8 cellular contexts compared by ENCODE assay signal in the genomic region with DNA sequence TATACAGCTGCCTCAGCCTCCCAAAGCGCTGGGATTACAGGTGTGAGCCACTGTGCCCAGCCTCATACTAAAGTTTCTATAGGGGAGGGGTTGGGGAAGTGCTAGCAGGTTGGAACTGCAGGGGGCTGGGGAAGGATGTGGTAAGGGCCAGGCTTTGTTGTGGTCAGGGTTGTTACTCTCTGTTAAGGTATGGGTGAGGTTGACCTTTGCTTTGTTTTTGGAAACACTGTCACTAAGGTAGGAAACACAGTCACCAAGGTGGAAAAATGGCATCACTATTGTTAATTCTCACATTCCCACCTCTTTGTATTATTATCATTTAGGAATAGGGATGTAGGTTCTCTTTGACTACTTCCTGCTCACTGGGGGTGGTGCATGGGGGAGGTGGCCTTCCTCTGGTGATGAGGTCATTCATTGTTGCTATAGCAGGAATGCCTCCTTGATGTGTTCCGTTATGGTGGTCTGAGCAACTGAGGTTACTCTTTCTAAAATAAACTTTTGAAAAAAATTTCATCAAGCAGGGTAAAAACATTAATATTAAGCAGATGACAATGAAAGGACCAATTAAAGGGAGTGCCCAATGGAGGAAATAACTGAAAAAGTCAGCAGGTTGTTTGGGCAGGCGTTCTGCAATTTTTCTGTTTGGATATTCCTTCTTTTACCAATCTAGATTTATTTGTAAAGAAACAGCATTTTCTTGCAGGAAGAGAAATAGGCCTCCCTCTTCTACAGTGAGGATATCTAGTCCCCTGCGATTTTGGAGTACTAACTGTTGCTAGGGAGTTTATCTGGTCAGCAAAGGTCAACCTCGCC.
DNase-seq lines count a peak whose midpoint lies in the region; ATAC-seq and TF ChIP-seq lines count a peak whose summit lies in the region.

No MANE protein-coding gene starts in this region.

- DNase-seq in activated CD8-positive, alpha-beta memory T cell treated with anti-CD3 and anti-CD28 coated beads, Interleukin-2, amount 50 U/mL, for 48 hours: peak; percentile 70
- DNase-seq in stimulated activated CD4-positive, alpha-beta T cell treated with anti-CD3 and anti-CD28 coated beads, Interleukin-15, amount 100 ng/mL, for 48 hours (ENCODE audit: low read depth in 2 of 2): peak; percentile 49 to 65
- DNase-seq in AML-193 (lab: John Stamatoyannopoulos, UW): no peak
- no peak for DNase-seq in UCSD-AML1 (lab: John Stamatoyannopoulos, UW; ENCODE audit: unreplicated experiment)
- DNase-seq in erythroblast (lab: John Stamatoyannopoulos, UW): no peak
- DNase-seq in NCI-H128 (lab: John Stamatoyannopoulos, UW; ENCODE audit: unreplicated experiment): no peak

- no peak for TF ChIP-seq POLR2A in erythroblast (IDR thresholded peaks at IDR 0.05; ENCODE audit: low read length)

- ATAC-seq in GM18858 (IDR thresholded peaks at IDR 0.05; ENCODE audit: unreplicated experiment) (peak; percentile 42), HG03175 (IDR thresholded peaks at IDR 0.05; ENCODE audit: unreplicated experiment) (peak; percentile 71)

Comparison
In these comparisons a context has a peak if more than half of its experiments do, and no peak if none do; other contexts are left out.
1. DNase-seq: peak in activated CD8-positive, alpha-beta memory T cell treated with anti-CD3 and anti-CD28 coated beads, Interleukin-2, amount 50 U/mL, for 48 hours (single experiment) and stimulated activated CD4-positive, alpha-beta T cell treated with anti-CD3 and anti-CD28 coated beads, Interleukin-15, amount 100 ng/mL, for 48 hours (2 of 2); none in AML-193 (0 of 2), UCSD-AML1 (single experiment), erythroblast (0 of 2) and NCI-H128 (single experiment).